ENCODE assay signal across 8 cellular contexts in the genomic region with DNA sequence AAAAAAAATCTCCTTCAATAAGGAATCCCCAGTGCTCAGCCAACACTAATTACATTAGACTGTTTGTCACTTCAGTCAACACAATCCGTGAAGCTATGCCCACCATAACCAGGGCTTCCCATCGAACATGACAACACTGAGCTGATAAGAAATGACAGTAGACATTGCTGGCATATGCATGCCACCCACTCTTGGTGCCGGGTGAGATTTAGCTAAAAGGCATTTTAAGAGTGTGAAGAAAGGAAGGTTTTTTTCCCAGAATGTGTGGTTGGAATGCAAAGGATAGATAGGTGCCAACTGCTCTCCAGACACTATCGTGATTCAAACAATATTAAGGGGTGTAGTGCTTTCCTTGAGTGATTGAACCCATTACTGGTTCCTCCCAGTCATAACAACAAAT.
"Had no signal": no experiment of that assay in that cellular context is flagged by ENCODE, and none has a peak within 500 bp of the region (broad histone marks: within the 10 kb centered on the region; RNA-seq: fewer than 3 reads in every experiment).

No MANE protein-coding gene starts in this region.

- H3K4me3 Mint-ChIP-seq: HFFc6 had no signal

- DNase-seq: GM23248, GOT3, H7, HFFc6, IMR-90 had no signal

- H3K27ac Mint-ChIP-seq: HFFc6 had no signal

- H3K4me1 ChIP-seq: HAP-1 had no signal

- H3K9me3 ChIP-seq: HAP-1 had no signal

- H3K27ac ChIP-seq: GM23248 had no signal

- H3K36me3 ChIP-seq: HAP-1 had no signal

- ATAC-seq: HCT116, K562 had no signal

- H3K4me3 ChIP-seq: GM23248, HAP-1, K562 had no signal

- H2AFZ ChIP-seq: GM23248 had no signal
